Comparison of ENCODE assay signal across 8 cellular contexts in genomic region chr11:130904380-130904779, GRCh38. TPM values are rescaled to one million over a fixed set of nuclear protein-coding genes. Genes with fewer than 3 reads are reported as not detected.
DNase-seq lines count a peak whose midpoint lies in the region; ATAC-seq and TF ChIP-seq lines count a peak whose summit lies in the region.

No MANE protein-coding gene starts in this region.

- no peaks in the 10 kb centered on the region for H3K9me3 Mint-ChIP-seq in progenitor cell of endocrine pancreas (ENCODE audit: low read depth)

- no peaks in the 10 kb centered on the region for H3K4me1 Mint-ChIP-seq in progenitor cell of endocrine pancreas (ENCODE audit: low read depth)

- H3K27me3 ChIP-seq in dorsolateral prefrontal cortex: no peaks in the 10 kb centered on the region

- no peak overlapping the region for H3K4me3 Mint-ChIP-seq in progenitor cell of endocrine pancreas (ENCODE audit: low read depth)

- no peaks in the 10 kb centered on the region for H3K27me3 Mint-ChIP-seq in progenitor cell of endocrine pancreas

- no peak for TF ChIP-seq POLR2A in NB4 (IDR thresholded peaks at IDR 0.05; ENCODE audit: extremely low read depth, insufficient read length)

- intact Hi-C loops in dorsolateral prefrontal cortex (cut with DNase I): no loop called here

- DNase-seq in GM10266 (ENCODE audit: extremely low spot score) (no peak), NB4 (ENCODE audit: low read depth) (no peak), dorsolateral prefrontal cortex (no peak), progenitor cell of endocrine pancreas (ENCODE audit: low spot score, unreplicated experiment) (no peak), DMS114 treated with DMSO at 0.1 percent for 48 hours (lab: John Stamatoyannopoulos, UW; ENCODE audit: unreplicated experiment) (no peak), NCI-H2107 treated with DMSO at 0.1 percent for 48 hours (lab: John Stamatoyannopoulos, UW; ENCODE audit: unreplicated experiment) (no peak), pons (ENCODE audit: low spot score) (no peak)

- ATAC-seq in GM21528 (IDR thresholded peaks at IDR 0.05; ENCODE audit: low FRiP score, unreplicated experiment): no peak

- peaks cover 27% of the 10 kb centered on the region for H3K36me3 Mint-ChIP-seq in progenitor cell of endocrine pancreas (ENCODE audit: insufficient read depth)

- no peak overlapping the region for H3K27ac ChIP-seq in dorsolateral prefrontal cortex

- no peak overlapping the region for H3K27ac Mint-ChIP-seq in progenitor cell of endocrine pancreas

- H3K4me3 ChIP-seq in NB4 (ENCODE audit: low read depth, low read length) (no peak overlapping the region), dorsolateral prefrontal cortex (no peak overlapping the region)

- TF ChIP-seq CTCF in GM10266 (IDR thresholded peaks at IDR 0.05; ENCODE audit: control insufficient read depth, insufficient read depth, low read depth, missing control alignments) (peak; percentile 32), NB4 (IDR thresholded peaks at IDR 0.05; ENCODE audit: low read depth, low read length) (peak; percentile 42), dorsolateral prefrontal cortex (IDR thresholded peaks at IDR 0.05 in 54 of 56, conservative IDR thresholded peaks at IDR 0.05 in 2 of 56; ENCODE audit: low read depth in 1 of 56, partially characterized antibody in 56 of 56) (peak in 37 of 56 donors; percentile 13 to 53 (median 37)), progenitor cell of endocrine pancreas (IDR thresholded peaks at IDR 0.05; ENCODE audit: unreplicated experiment) (peak; percentile 40)

RNA-seq across cellular contexts. Expression of gene SNX19, which starts 11.9 kb away (rescaled TPM):
- total RNA-seq in dorsolateral prefrontal cortex (100 to 1,000 TPM in 41 of 120 experiments, 10 to 100 TPM in 79; 61.4 to 132 (median 93.3) TPM), progenitor cell of endocrine pancreas (55.8 and 56.3 TPM in 2 replicates)
